In genomic region chr5:133401731-133402347, GRCh38 we compare ENCODE assay signal across 22 cellular contexts.
DNase-seq lines count a peak whose midpoint lies in the region; ATAC-seq, FAIRE-seq and TF ChIP-seq lines count a peak whose summit lies in the region.
"Had no signal": no experiment of that assay in that cellular context is flagged by ENCODE, and none has a peak within 500 bp of the region (broad histone marks: within the 10 kb centered on the region; RNA-seq: fewer than 3 reads in every experiment).

No MANE protein-coding gene starts in this region.

- WGBS in lung, 2 donors = 77 to 79% methylated on average over 9 of the region's 9 CpGs

- H3K4me1 ChIP-seq in lung (ENCODE audit: control insufficient read depth in 2 of 2, insufficient read depth in 2 of 2, low read length in 2 of 2) (no peaks in the 10 kb centered on the region), vagina (no peaks in the 10 kb centered on the region)
- H3K4me1 ChIP-seq: HAP-1 had no signal

- no peaks in the 10 kb centered on the region for H3K36me3 Mint-ChIP-seq in activated T-cell treated with anti-CD3 and anti-CD28 coated beads, Interleukin-2, amount 50 U/mL, for 24 hours (ENCODE audit: low read depth)

- no peak overlapping the region for H3K27ac Mint-ChIP-seq in activated T-cell treated with anti-CD3 and anti-CD28 coated beads, Interleukin-2, amount 50 U/mL, for 24 hours

- no peaks in the 10 kb centered on the region for H3K9me3 Mint-ChIP-seq in activated T-cell treated with anti-CD3 and anti-CD28 coated beads, Interleukin-2, amount 50 U/mL, for 24 hours
- H3K9me3 Mint-ChIP-seq: IgD-negative memory B cell had no signal

- H3K27me3 Mint-ChIP-seq in activated T-cell treated with anti-CD3 and anti-CD28 coated beads, Interleukin-2, amount 50 U/mL, for 24 hours = peaks cover 9% of the 10 kb centered on the region

- no peak for TF ChIP-seq POLR2A in vagina (IDR thresholded peaks at IDR 0.05)
- no peak for TF ChIP-seq POLR2A in H54 (IDR thresholded peaks at IDR 0.05; ENCODE audit: low read depth, low read length)

- TF ChIP-seq CTCF in bronchial epithelial cell (IDR thresholded peaks at IDR 0.05; ENCODE audit: insufficient read depth, low read length, severe bottlenecking) (no peak), lung (IDR thresholded peaks at IDR 0.05; ENCODE audit: control extremely low read depth, extremely low read depth) (no peak), vagina (IDR thresholded peaks at IDR 0.05) (no peak)

- no peaks in the 10 kb centered on the region for H3K27me3 ChIP-seq in bronchial epithelial cell (ENCODE audit: control insufficient read depth, insufficient read depth, low read length)
- no peaks in the 10 kb centered on the region for H3K27me3 ChIP-seq in lung (ENCODE audit: control insufficient read depth, insufficient read depth)
- no peaks in the 10 kb centered on the region for H3K27me3 ChIP-seq in vagina

- H3K9me3 ChIP-seq in lung (ENCODE audit: control insufficient read depth in 2 of 2, insufficient read depth in 1 of 2, low read length in 1 of 2) (peaks cover 0 to 2% of the 10 kb centered on the region in 2 donors), vagina (no peaks in the 10 kb centered on the region)
- H3K9me3 ChIP-seq: HAP-1 had no signal

- intact Hi-C loops in vagina (cut with DNase I) = no loop called here
- intact Hi-C loops in left ventricle myocardium superior (cut with micrococcal nuclease) = no loop called here

- no peak overlapping the region for H3K4me3 ChIP-seq in bronchial epithelial cell (ENCODE audit: low read depth, low read length)
- no peak overlapping the region for H3K4me3 ChIP-seq in lung
- H3K4me3 ChIP-seq in vagina = no peak overlapping the region
- H3K4me3 ChIP-seq: HAP-1 had no signal

- H3K4me1 Mint-ChIP-seq in activated T-cell treated with anti-CD3 and anti-CD28 coated beads, Interleukin-2, amount 50 U/mL, for 24 hours (ENCODE audit: low read depth) = peaks cover 29% of the 10 kb centered on the region

- FAIRE-seq in bronchial epithelial cell (lab: Jason Lieb, UNC) (peak; percentile 7), H54 (lab: Jason Lieb, UNC) (no peak)
- FAIRE-seq: A204.1, GM19239 had no signal

- ATAC-seq in lung (ENCODE audit: insufficient read depth, low FRiP score) (no peak), left ventricle myocardium superior (no peak)
- ATAC-seq: Panc1, Right ventricle myocardium inferior had no signal

- H3K27ac ChIP-seq in lung (ENCODE audit: low read depth in 1 of 2, low read length in 1 of 2) = no peak overlapping the region
- H3K27ac ChIP-seq in vagina = no peak overlapping the region

- H3K36me3 ChIP-seq in bronchial epithelial cell (ENCODE audit: control insufficient read depth, insufficient read depth, low read length) (no peaks in the 10 kb centered on the region), lung (ENCODE audit: control insufficient read depth in 2 of 2, insufficient read depth in 2 of 2, low read length in 2 of 2) (no peaks in the 10 kb centered on the region), vagina (no peaks in the 10 kb centered on the region)
- H3K36me3 ChIP-seq: HAP-1 had no signal

- H3K4me3 Mint-ChIP-seq in activated T-cell treated with anti-CD3 and anti-CD28 coated beads, Interleukin-2, amount 50 U/mL, for 24 hours = no peak overlapping the region
- H3K4me3 Mint-ChIP-seq: IgD-negative memory B cell had no signal

- peak; percentile 21 for DNase-seq in activated T-cell treated with anti-CD3 and anti-CD28 coated beads, Interleukin-2, amount 50 U/mL, for 24 hours
- no peak for DNase-seq in activated T-cell treated with anti-CD3 and anti-CD28 coated beads, Interleukin-2, amount 50 U/mL, for 48 hours
- no peak for DNase-seq in bronchial epithelial cell (ENCODE audit: low read depth)
- peak; percentile 18 for DNase-seq in lung (ENCODE audit: low spot score)
- peak; percentile 52 to 74 for DNase-seq in vagina (ENCODE audit: extremely low spot score in 2 of 2)
- DNase-seq in left ventricle myocardium superior = no peak
- DNase-seq in H54 (ENCODE audit: insufficient read length, low spot score) = no peak
- DNase-seq: COR-L47, GF-D8, Kasumi-1, MM.1S, NCI-H1105, NCI-H1694, NCI-H2107, NCI-H226, NCI-H524 treated with DMSO at 0.1 percent for 48 hours had no signal

Comparison
In these comparisons a context has a peak if more than half of its experiments do, and no peak if none do; other contexts are left out.
1. DNase-seq: peak in activated T-cell treated with anti-CD3 and anti-CD28 coated beads, Interleukin-2, amount 50 U/mL, for 24 hours (single experiment), lung (single experiment) and vagina (2 of 2); none in activated T-cell treated with anti-CD3 and anti-CD28 coated beads, Interleukin-2, amount 50 U/mL, for 48 hours (0 of 2), bronchial epithelial cell (single experiment), left ventricle myocardium superior (single experiment) and H54 (single experiment).